Comparison of ENCODE assay signal across 22 cellular contexts in the genomic region with DNA sequence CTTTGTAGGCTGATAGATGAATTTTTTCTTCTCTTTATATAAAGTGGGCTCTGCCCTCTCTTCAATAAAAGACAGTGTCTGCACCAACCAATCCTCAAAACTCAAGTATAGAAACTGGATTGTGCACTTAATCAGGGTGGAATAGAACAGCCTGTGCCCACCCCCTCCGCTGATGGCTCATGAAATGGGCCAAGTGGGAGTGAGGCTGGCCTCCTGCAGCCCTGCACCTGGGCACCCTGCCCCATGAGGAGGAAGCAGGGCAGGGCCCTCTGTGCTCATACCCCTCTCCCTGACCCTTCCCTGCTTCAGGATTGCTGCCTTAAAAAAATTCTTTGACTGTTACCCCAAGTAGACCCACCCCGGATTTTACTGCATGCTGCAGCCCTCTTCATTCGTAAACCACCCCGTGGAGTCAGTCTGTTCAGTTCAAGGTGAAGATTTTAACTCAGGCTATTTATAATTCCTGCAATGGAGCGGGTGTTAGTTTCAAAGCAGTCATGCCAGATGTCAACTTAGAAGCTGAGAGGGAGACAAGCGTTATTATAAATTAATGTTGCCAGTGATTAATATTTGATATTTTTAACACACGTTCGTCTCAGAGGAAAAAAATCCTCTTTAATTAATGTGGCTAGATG. TPM values are rescaled to one million over a fixed set of nuclear protein-coding genes. Genes with fewer than 3 reads are reported as not detected.
DNase-seq lines count a peak whose midpoint lies in the region; ATAC-seq and TF ChIP-seq lines count a peak whose summit lies in the region.
"Had no signal": no experiment of that assay in that cellular context is flagged by ENCODE, and none has a peak within 500 bp of the region (broad histone marks: within the 10 kb centered on the region; RNA-seq: fewer than 3 reads in every experiment).

No MANE protein-coding gene starts in this region.

- WGBS in hepatocyte (ENCODE audit: low lambda C conversion rate, missing lambda C conversion rate) = 81% methylated on average over 8 of the region's 8 CpGs

- no peaks in the 10 kb centered on the region for H4K20me1 ChIP-seq in hepatocyte (ENCODE audit: insufficient read depth, poor library complexity, severe bottlenecking)

- H3K36me3 ChIP-seq in hepatocyte (replicated peaks; ENCODE audit: insufficient read depth, low read depth) (no peaks in the 10 kb centered on the region), upper lobe of right lung (no peaks in the 10 kb centered on the region)
- H3K36me3 ChIP-seq: SJCRH30 had no signal

- intact Hi-C loops in Right ventricle myocardium superior (cut with DNase I) = no loop called here
- intact Hi-C loops in cardiac septum (cut with DNase I) = no loop called here
- intact Hi-C loops in upper lobe of right lung (cut with DNase I) = no loop called here

- TF ChIP-seq CTCF in hepatocyte (IDR thresholded peaks at IDR 0.05; ENCODE audit: poor library complexity) (no peak), upper lobe of right lung (IDR thresholded peaks at IDR 0.05) (no peak)

- no peak overlapping the region for H3K4me3 ChIP-seq in hepatocyte
- no peak overlapping the region for H3K4me3 ChIP-seq in upper lobe of right lung
- H3K4me3 ChIP-seq: GM12878, K562, SJCRH30 had no signal

- no peaks in the 10 kb centered on the region for H3K9me3 ChIP-seq in hepatocyte (ENCODE audit: low read depth)
- H3K9me3 ChIP-seq in upper lobe of right lung = no peaks in the 10 kb centered on the region
- H3K9me3 ChIP-seq: SJCRH30 had no signal

- no peak overlapping the region for H3K4me2 ChIP-seq in hepatocyte

- no peak for DNase-seq in Right ventricle myocardium superior
- DNase-seq in cardiac septum (ENCODE audit: low spot score) = no peak
- peak; percentile 63 for DNase-seq in cerebellum (ENCODE audit: low spot score)
- DNase-seq in hepatocyte (ENCODE audit: low spot score) = no peak
- DNase-seq in upper lobe of right lung = no peak
- DNase-seq in NCI-H2196 treated with DMSO at 0.1 percent for 48 hours (lab: John Stamatoyannopoulos, UW; ENCODE audit: unreplicated experiment) = no peak
- no peak for DNase-seq in EL
- DNase-seq: CD4-positive, CD25-positive, alpha-beta regulatory T cell; DMS79; GOT3; HFFc6; MV-4-11; NCI-H1417 treated with DMSO at 0.1 percent for 48 hours; NCI-H2029 treated with DMSO at 0.1 percent for 48 hours; NCI-H526; NK-92 treated with Interleukin-12 subunit alpha and Interleukin-12 subunit beta, amount 100 ng/mL, for 24 hours; SJCRH30 had no signal

- H3K27me3 ChIP-seq in hepatocyte (no peaks in the 10 kb centered on the region), upper lobe of right lung (no peaks in the 10 kb centered on the region)

- ATAC-seq in Right ventricle myocardium superior (ENCODE audit: poor library complexity) (peak; percentile 70), upper lobe of right lung (peak; percentile 37), GM18861 (IDR thresholded peaks at IDR 0.05; ENCODE audit: unreplicated experiment) (no peak)

- H3K9me2 ChIP-seq in hepatocyte (replicated peaks; ENCODE audit: insufficient read depth) = no peaks in the 10 kb centered on the region

- H3K27ac ChIP-seq in hepatocyte = peak overlapping the region; percentile 86
- no peak overlapping the region for H3K27ac ChIP-seq in upper lobe of right lung
- H3K27ac ChIP-seq: SJCRH30 had no signal

- H3K4me1 ChIP-seq in hepatocyte (ENCODE audit: insufficient read depth) (peaks cover 34% of the 10 kb centered on the region), upper lobe of right lung (no peaks in the 10 kb centered on the region)
- H3K4me1 ChIP-seq: SJCRH30 had no signal

- no peak overlapping the region for H2AFZ ChIP-seq in hepatocyte

- no peaks in the 10 kb centered on the region for H3K79me2 ChIP-seq in hepatocyte

RNA-seq across cellular contexts. Expression of gene PROK1, which starts 15.8 kb away (rescaled TPM):
- total RNA-seq in Right ventricle myocardium superior (not detected), cardiac septum (0.46 TPM), cerebellum (not detected), hepatocyte (8.8 and 9.6 TPM in 2 replicates), upper lobe of right lung (0.41 TPM)
- 9.4 and 11.1 TPM in 2 replicates for polyA plus RNA-seq in hepatocyte
- total RNA-seq: A673; CD4-positive, CD25-positive, alpha-beta regulatory T cell; GM12878; HFFc6; K562; OCI-LY7; SJCRH30 had no signal
- polyA plus RNA-seq: CD4-positive, CD25-positive, alpha-beta regulatory T cell; GM12878 had no signal

RNA-seq across cellular contexts. Expression of gene KCNA10, which starts 52.2 kb away (rescaled TPM):
- not detected for total RNA-seq in Right ventricle myocardium superior
- not detected for total RNA-seq in cardiac septum
- total RNA-seq in cerebellum = not detected
- not detected in 2 replicates for total RNA-seq in hepatocyte
- polyA plus RNA-seq in hepatocyte = not detected in 2 replicates
- not detected for total RNA-seq in upper lobe of right lung
- total RNA-seq: A673; CD4-positive, CD25-positive, alpha-beta regulatory T cell; GM12878; HFFc6; K562; OCI-LY7; SJCRH30 had no signal
- polyA plus RNA-seq: CD4-positive, CD25-positive, alpha-beta regulatory T cell; GM12878; K562 had no signal

RNA-seq across cellular contexts. Expression of gene LAMTOR5, which starts 59.3 kb away (rescaled TPM):
- total RNA-seq in Right ventricle myocardium superior (256 TPM), cardiac septum (195 TPM), cerebellum (29.3 TPM), hepatocyte (45.4 and 57.9 TPM in 2 replicates), upper lobe of right lung (110 TPM)
- polyA plus RNA-seq in hepatocyte = 157 and 168 TPM in 2 replicates
